ENCODE assay signal across 2 cellular contexts in the genomic region with DNA sequence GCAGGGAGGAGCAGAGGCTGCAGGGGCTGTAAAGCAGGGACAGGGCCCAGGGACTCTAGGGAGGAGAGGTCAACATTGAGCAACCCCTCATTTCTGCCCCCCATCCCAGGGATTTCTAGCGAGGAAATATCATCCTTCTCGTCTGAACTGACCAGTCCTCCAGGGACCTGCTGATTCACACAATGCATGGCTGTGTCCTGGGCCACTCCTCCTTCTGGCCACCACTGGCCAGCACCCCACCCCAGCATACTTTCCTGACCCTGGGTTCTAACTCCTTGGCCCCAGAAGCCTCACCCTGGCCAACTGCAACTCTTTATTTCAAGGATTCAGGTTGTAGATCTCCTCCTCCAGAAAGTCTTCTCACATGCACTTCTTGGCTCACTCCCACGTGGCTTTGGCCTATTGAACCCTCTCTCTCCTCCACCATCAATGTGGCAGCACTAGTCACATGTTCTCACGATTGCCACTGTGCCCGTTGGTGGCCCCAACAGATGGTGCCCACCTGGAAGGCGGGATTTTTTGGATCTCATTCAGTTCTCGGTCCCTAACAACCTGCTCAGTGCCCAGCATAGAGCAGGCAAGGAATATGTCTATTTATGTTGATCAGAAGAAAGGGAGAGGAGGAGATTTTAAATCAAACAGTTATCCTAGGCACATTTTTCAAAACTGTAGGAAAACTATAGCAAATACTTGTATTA.
TF ChIP-seq lines count a peak whose summit lies in the region.

No MANE protein-coding gene starts in this region.

TF ChIP-seq in Ishikawa, 13 proteins besides CTCF, POLR2A, EP300 and RAD21 (continued from another document):
- TF ChIP-seq, protein P1, sequence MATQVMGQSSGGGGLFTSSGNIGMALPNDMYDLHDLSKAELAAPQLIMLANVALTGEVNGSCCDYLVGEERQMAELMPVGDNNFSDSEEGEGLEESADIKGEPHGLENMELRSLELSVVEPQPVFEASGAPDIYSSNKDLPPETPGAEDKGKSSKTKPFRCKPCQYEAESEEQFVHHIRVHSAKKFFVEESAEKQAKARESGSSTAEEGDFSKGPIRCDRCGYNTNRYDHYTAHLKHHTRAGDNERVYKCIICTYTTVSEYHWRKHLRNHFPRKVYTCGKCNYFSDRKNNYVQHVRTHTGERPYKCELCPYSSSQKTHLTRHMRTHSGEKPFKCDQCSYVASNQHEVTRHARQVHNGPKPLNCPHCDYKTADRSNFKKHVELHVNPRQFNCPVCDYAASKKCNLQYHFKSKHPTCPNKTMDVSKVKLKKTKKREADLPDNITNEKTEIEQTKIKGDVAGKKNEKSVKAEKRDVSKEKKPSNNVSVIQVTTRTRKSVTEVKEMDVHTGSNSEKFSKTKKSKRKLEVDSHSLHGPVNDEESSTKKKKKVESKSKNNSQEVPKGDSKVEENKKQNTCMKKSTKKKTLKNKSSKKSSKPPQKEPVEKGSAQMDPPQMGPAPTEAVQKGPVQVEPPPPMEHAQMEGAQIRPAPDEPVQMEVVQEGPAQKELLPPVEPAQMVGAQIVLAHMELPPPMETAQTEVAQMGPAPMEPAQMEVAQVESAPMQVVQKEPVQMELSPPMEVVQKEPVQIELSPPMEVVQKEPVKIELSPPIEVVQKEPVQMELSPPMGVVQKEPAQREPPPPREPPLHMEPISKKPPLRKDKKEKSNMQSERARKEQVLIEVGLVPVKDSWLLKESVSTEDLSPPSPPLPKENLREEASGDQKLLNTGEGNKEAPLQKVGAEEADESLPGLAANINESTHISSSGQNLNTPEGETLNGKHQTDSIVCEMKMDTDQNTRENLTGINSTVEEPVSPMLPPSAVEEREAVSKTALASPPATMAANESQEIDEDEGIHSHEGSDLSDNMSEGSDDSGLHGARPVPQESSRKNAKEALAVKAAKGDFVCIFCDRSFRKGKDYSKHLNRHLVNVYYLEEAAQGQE (IDR thresholded peaks at IDR 0.05; ENCODE audit: low read depth) = no peak
- TF ChIP-seq, protein P2, sequence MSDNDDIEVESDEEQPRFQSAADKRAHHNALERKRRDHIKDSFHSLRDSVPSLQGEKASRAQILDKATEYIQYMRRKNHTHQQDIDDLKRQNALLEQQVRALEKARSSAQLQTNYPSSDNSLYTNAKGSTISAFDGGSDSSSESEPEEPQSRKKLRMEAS (IDR thresholded peaks at IDR 0.05) = peak; percentile 82
- TF ChIP-seq, protein P3, sequence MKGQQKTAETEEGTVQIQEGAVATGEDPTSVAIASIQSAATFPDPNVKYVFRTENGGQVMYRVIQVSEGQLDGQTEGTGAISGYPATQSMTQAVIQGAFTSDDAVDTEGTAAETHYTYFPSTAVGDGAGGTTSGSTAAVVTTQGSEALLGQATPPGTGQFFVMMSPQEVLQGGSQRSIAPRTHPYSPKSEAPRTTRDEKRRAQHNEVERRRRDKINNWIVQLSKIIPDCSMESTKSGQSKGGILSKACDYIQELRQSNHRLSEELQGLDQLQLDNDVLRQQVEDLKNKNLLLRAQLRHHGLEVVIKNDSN (IDR thresholded peaks at IDR 0.05) = peak; percentile 42
- peak; percentile 32; the same call in 1 of the 2 replicates for TF ChIP-seq TCF12 (IDR thresholded peaks at IDR 0.05; ENCODE audit: low read depth)

TF ChIP-seq in H1, 55 proteins besides CTCF, POLR2A, EP300 and RAD21 (continued from another document):
- TF ChIP-seq CTBP2 (IDR thresholded peaks at IDR 0.05; ENCODE audit: borderline replicate concordance, insufficient read depth, insufficient read length, low read length) (no peak), MAFK (IDR thresholded peaks at IDR 0.05; ENCODE audit: low read depth, low read length) (no peak), HDAC2 (IDR thresholded peaks at IDR 0.05; ENCODE audit: borderline replicate concordance in 1 of 2, low read depth in 2 of 2, low read length in 2 of 2) (no peak), HDAC6 (IDR thresholded peaks at IDR 0.05; ENCODE audit: low read depth, low read length) (no peak), FOSL1 (IDR thresholded peaks at IDR 0.05; ENCODE audit: insufficient read depth, low read depth, low read length) (no peak), GABPA (IDR thresholded peaks at IDR 0.05; ENCODE audit: borderline replicate concordance, insufficient read depth, low read length) (no peak), KDM5A (IDR thresholded peaks at IDR 0.05; ENCODE audit: low read length) (no peak)
TF ChIP-seq in H1: peak in this region for 0.
